Comparison of ENCODE assay signal across 20 cellular contexts in the genomic region with DNA sequence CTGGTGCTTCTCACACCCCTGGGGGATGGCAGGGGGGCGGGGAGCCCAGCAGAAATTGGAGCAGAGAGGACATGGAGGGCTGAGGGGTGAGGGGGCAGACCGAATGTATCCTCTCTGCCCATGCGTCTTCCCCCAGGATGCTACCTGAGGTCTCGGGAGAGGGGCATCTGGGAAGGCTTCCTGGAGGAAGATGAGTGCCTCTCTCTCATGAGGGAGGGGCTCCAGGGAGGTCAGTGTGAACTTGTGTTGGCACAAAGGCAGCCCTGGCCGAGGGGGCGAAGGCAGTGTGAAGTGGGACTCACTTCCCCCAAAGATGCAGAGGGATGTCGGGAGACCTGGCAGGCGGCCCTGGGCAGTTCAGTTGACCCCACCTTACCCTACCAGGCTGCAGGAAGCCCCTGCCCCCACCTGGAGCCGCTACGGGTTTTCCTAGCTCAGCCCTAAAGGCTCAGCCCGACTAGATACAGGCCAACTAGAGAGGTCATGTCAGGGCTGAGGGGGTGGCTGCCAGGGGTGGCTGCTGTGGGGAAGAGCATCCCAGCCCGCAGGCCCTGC. TPM values are rescaled to one million over a fixed set of nuclear protein-coding genes. Genes with fewer than 3 reads are reported as not detected.
DNase-seq lines count a peak whose midpoint lies in the region; ATAC-seq, FAIRE-seq and TF ChIP-seq lines count a peak whose summit lies in the region.
"Had no signal": no experiment of that assay in that cellular context is flagged by ENCODE, and none has a peak within 500 bp of the region (broad histone marks: within the 10 kb centered on the region; RNA-seq: fewer than 3 reads in every experiment).

No MANE protein-coding gene starts in this region.

- H3K9me3 ChIP-seq in K562 (replicated peaks; ENCODE audit: control insufficient read depth, insufficient read depth, low read depth, low read length) (no peaks in the 10 kb centered on the region), BE2C (no peaks in the 10 kb centered on the region)

- no peak overlapping the region for H3K27ac Mint-ChIP-seq in osteocyte (ENCODE audit: unreplicated experiment)
- H3K27ac Mint-ChIP-seq in GM23338 = no peak overlapping the region

- H3K9ac ChIP-seq in K562 (ENCODE audit: insufficient read depth in 1 of 2, low read depth in 2 of 2, low read length in 2 of 2) = no peak overlapping the region
- H3K9ac ChIP-seq: KMS-11 had no signal

- peak; percentile 11 for DNase-seq in GM03348 (ENCODE audit: low spot score)
- DNase-seq in K562 (ENCODE audit: extremely low read depth in 1 of 4, low spot score in 3 of 4) = no peak
- peak; percentile 81 for DNase-seq in osteocyte (ENCODE audit: extremely low spot score, unreplicated experiment)
- no peak for DNase-seq in GM23338 (ENCODE audit: low spot score)
- DNase-seq in BE2C = no peak
- DNase-seq: AML-193, DMS79 treated with DMSO at 0.1 percent for 48 hours, HCEC 1CT, NCI-H1417, NCI-H187, NCI-H2227 treated with DMSO at 0.1 percent for 48 hours, NCI-H510A treated with DMSO at 0.1 percent for 48 hours, NCI-H774, SIG-M5 had no signal

- TF ChIP-seq EP300 in K562 (IDR thresholded peaks at IDR 0.05; ENCODE audit: low read length) = no peak

- H4K20me1 ChIP-seq in K562 (replicated peaks; ENCODE audit: control insufficient read depth, insufficient read depth, low read length) = peaks cover 12% of the 10 kb centered on the region; the same call in 1 of the 2 replicates
- no peaks in the 10 kb centered on the region for H4K20me1 ChIP-seq in GM23338 (replicated peaks; ENCODE audit: insufficient read depth)

- FAIRE-seq in K562 (lab: Jason Lieb, UNC) = no peak

- H3F3A ChIP-seq in GM23338 (replicated peaks; ENCODE audit: low read depth) = no peaks in the 10 kb centered on the region

- no peak overlapping the region for H3K4me3 ChIP-seq in K562
- H3K4me3 ChIP-seq in GM23338 = no peak overlapping the region
- no peak overlapping the region for H3K4me3 ChIP-seq in BE2C (ENCODE audit: low read depth, low read length)

- H3K4me1 Mint-ChIP-seq in osteocyte (ENCODE audit: unreplicated experiment) = no peaks in the 10 kb centered on the region
- peaks cover 3% of the 10 kb centered on the region; the same call in 1 of the 3 replicates for H3K4me1 Mint-ChIP-seq in GM23338

- in situ Hi-C loops in K562 (cut with MboI) = no loop called here

- H3K4me2 ChIP-seq in K562 (ENCODE audit: insufficient read depth, low read length) = no peak overlapping the region
- no peak overlapping the region for H3K4me2 ChIP-seq in GM23338
- H3K4me2 ChIP-seq: KMS-11 had no signal

- ATAC-seq in K562 = no peak
- ATAC-seq in GM23338 = no peak
- ATAC-seq in GM19035 (IDR thresholded peaks at IDR 0.05; ENCODE audit: unreplicated experiment) = no peak
- no peak for ATAC-seq in HG03108 (IDR thresholded peaks at IDR 0.05; ENCODE audit: unreplicated experiment)
- ATAC-seq: SK-N-SH treated with all-trans-retinoic acid at 6 μM for 48 hours had no signal

- intact Hi-C loops in K562 (cut with micrococcal nuclease) = no loop called here

- H3K27ac ChIP-seq in C4-2B (peak overlapping the region; percentile 1; the same call in 1 of the 2 replicates), K562 (ENCODE audit: extremely low read depth, low read depth, low read length) (no peak overlapping the region), GM23338 (ENCODE audit: low read depth) (no peak overlapping the region)
- H3K27ac ChIP-seq: KMS-11 had no signal

- H3K36me3 Mint-ChIP-seq in osteocyte (ENCODE audit: unreplicated experiment) = no peaks in the 10 kb centered on the region
- no peaks in the 10 kb centered on the region for H3K36me3 Mint-ChIP-seq in GM23338 (ENCODE audit: low read depth)

- TF ChIP-seq RAD21 in K562 (CRISPR knock-in tag; conservative IDR thresholded peaks at IDR 0.05 in 1 of 2, IDR thresholded peaks at IDR 0.05 in 1 of 2) = no peak

- BruUV-seq in K562 (replicated peaks; lab: Mats Ljungman, UMichigan) = no TSS peak

- 0% methylated on average over 12 of the region's 12 CpGs for WGBS in K562 (ENCODE audit: insufficient coverage, low coverage, missing lambda C conversion rate)

- no peaks in the 10 kb centered on the region for H3K9me2 ChIP-seq in GM23338 (ENCODE audit: insufficient read depth)

- H3K36me3 ChIP-seq in K562 (ENCODE audit: control insufficient read depth, insufficient read depth, low read length) = no peaks in the 10 kb centered on the region
- H3K36me3 ChIP-seq in GM23338 (ENCODE audit: insufficient read depth) = no peaks in the 10 kb centered on the region
- no peaks in the 10 kb centered on the region for H3K36me3 ChIP-seq in BE2C

- H3K4me3 Mint-ChIP-seq in osteocyte (ENCODE audit: unreplicated experiment) (no peak overlapping the region), GM23338 (no peak overlapping the region)

- no peak overlapping the region for H2AFZ ChIP-seq in K562 (ENCODE audit: low read depth, low read length)
- no peak overlapping the region for H2AFZ ChIP-seq in GM23338

- H3K79me2 ChIP-seq in K562 (ENCODE audit: control insufficient read depth, insufficient read depth, low read length) (no peaks in the 10 kb centered on the region), GM23338 (replicated peaks; ENCODE audit: insufficient read depth) (no peaks in the 10 kb centered on the region)

- H3K27me3 Mint-ChIP-seq in osteocyte (ENCODE audit: unreplicated experiment) = peaks cover 17% of the 10 kb centered on the region
- peaks cover 12% of the 10 kb centered on the region for H3K27me3 Mint-ChIP-seq in GM23338 (ENCODE audit: insufficient read depth, low read depth, poor library complexity)

- POLR2A ChIA-PET in K562 (lab: Yijun Ruan, JAX) = no interaction called here

- TF ChIP-seq CTCF in C4-2B (conservative IDR thresholded peaks at IDR 0.05) (no peak), K562 (IDR thresholded peaks at IDR 0.05 in 2 of 3, conservative IDR thresholded peaks at IDR 0.05 in 1 of 3; ENCODE audit: insufficient read depth in 2 of 3, low read depth in 1 of 3, low read length in 3 of 3) (no peak), osteocyte (IDR thresholded peaks at IDR 0.05) (no peak), GM23338 (conservative IDR thresholded peaks at IDR 0.05; ENCODE audit: low read depth in 2 of 2) (no peak), BE2C (IDR thresholded peaks at IDR 0.05; ENCODE audit: low read depth, low read length) (no peak)

- H3K9me1 ChIP-seq in K562 (ENCODE audit: control insufficient read depth, insufficient read depth, low read length) = no peaks in the 10 kb centered on the region

- TF ChIP-seq POLR2A in K562 (conservative IDR thresholded peaks at IDR 0.05) = no peak

- CTCF ChIA-PET in K562 (lab: Yijun Ruan, JAX; ENCODE audit: low intra/inter-chr PET ratio) = no interaction called here

- no peaks in the 10 kb centered on the region for H3K9me3 Mint-ChIP-seq in osteocyte (ENCODE audit: unreplicated experiment)
- no peaks in the 10 kb centered on the region for H3K9me3 Mint-ChIP-seq in GM23338

- H3K4me1 ChIP-seq in K562 (replicated peaks in 1 of 2; ENCODE audit: control insufficient read depth in 2 of 2, insufficient read depth in 2 of 2, low read length in 2 of 2) (peaks cover 0 to 41% of the 10 kb centered on the region in 2 experiments; a peak in 1 of 5 replicates), GM23338 (ENCODE audit: insufficient read depth) (no peaks in the 10 kb centered on the region), BE2C (no peaks in the 10 kb centered on the region)

- H3K27me3 ChIP-seq in K562 (ENCODE audit: control insufficient read depth in 2 of 2, insufficient read depth in 2 of 2, low read length in 2 of 2) (peaks cover 32 to 79% of the 10 kb centered on the region in 2 experiments), GM23338 (ENCODE audit: insufficient read depth) (no peaks in the 10 kb centered on the region), BE2C (no peaks in the 10 kb centered on the region)

RNA-seq across cellular contexts. Expression of gene ASCL2, which starts 10.4 kb away (rescaled TPM):
- total RNA-seq in K562 (2011; cell fraction: chromatin; rRNA removed; ENCODE audit: low replicate concordance) = 0.25 and 0.30 TPM in 2 replicates
- total RNA-seq in K562 (2011; cell fraction: nucleolus; rRNA removed) = 0.79 and 0.83 TPM in 2 replicates
- 0.22 and 0.31 TPM in 2 replicates for total RNA-seq in K562 (2011; cell fraction: nucleoplasm; rRNA removed)
- 1.4 and 1.7 TPM in 2 replicates for total RNA-seq in K562 (2014; rRNA removed)
- 0.11 TPM in 1 of 2 replicates, not detected in the other for total RNA-seq in K562 (2014; rRNA removed; fragmentation: Illumina TruSeq; extraction: Trizol)
- total RNA-seq in K562 (2015; rRNA removed; fragmentation: Illumina TruSeq; extraction: Trizol) = 0.36 and 0.53 TPM in 2 replicates
- 1.1 and 1.2 TPM in 2 replicates for total RNA-seq in K562 (2021)
- polyA plus RNA-seq in K562 (2011; rRNA removed) = 0.07 and 0.15 TPM in 2 replicates
- polyA plus RNA-seq in K562 (2011; cell fraction: cytosol; rRNA removed) = 0.15 and 1.7 TPM in 2 replicates
- 0.13 and 0.40 TPM in 2 replicates for polyA plus RNA-seq in K562 (2011; cell fraction: nucleus; rRNA removed)
- 0.93 and 1.0 TPM in 2 replicates for polyA plus RNA-seq in K562 (2012)
- polyA plus RNA-seq in K562 (2014; fragmentation: Illumina TruSeq; extraction: Trizol) = 0.12 and 0.26 TPM in 2 replicates
- not detected for polyA plus RNA-seq in K562 (2014; fragmentation: Nextera tagmentation; extraction: Ambion mirVana)
- 0.76 and 1.4 TPM in 2 replicates for polyA plus RNA-seq in K562 (2014; rRNA removed)
- not detected in 2 replicates for polyA minus RNA-seq in K562 (2011; rRNA and poly(A)+ RNA removed)
- polyA minus RNA-seq in K562 (2011; cell fraction: cytosol; rRNA and poly(A)+ RNA removed) = not detected in 2 replicates
- 0.22 and 0.27 TPM in 2 replicates for polyA minus RNA-seq in K562 (2011; cell fraction: nucleus; rRNA and poly(A)+ RNA removed)
- not detected in 2 replicates for total RNA-seq in osteocyte
- total RNA-seq in GM23338 (2014; rRNA removed; shearing (Covaris generic)) = 1.6 and 2.6 TPM in 2 replicates
- 0.57 and 0.73 TPM in 2 replicates for polyA plus RNA-seq in GM23338 (2016; fragmentation: Nextera tagmentation; extraction: Ambion mirVana)
- not detected for polyA plus RNA-seq in BE2C (2012; ENCODE audit: insufficient read depth, insufficient read length, low read depth)
- total RNA-seq: OCI-LY7 had no signal

RNA-seq across cellular contexts. Expression of gene C11orf21, which starts 41.7 kb away (rescaled TPM):
- 1.6 and 4.7 TPM in 2 replicates for total RNA-seq in K562 (2011; cell fraction: chromatin; rRNA removed; ENCODE audit: low replicate concordance)
- 2.4 and 3.5 TPM in 2 replicates for total RNA-seq in K562 (2011; cell fraction: nucleolus; rRNA removed)
- 1.5 and 3.1 TPM in 2 replicates for total RNA-seq in K562 (2011; cell fraction: nucleoplasm; rRNA removed)
- total RNA-seq in K562 (2014; rRNA removed) = 1.3 and 2.0 TPM in 2 replicates
- 0.64 and 0.65 TPM in 2 replicates for total RNA-seq in K562 (2014; rRNA removed; fragmentation: Illumina TruSeq; extraction: Trizol)
- total RNA-seq in K562 (2015; rRNA removed; fragmentation: Illumina TruSeq; extraction: Trizol) = 2.3 and 2.5 TPM in 2 replicates
- total RNA-seq in K562 (2021) = 2.1 and 2.6 TPM in 2 replicates
- 1.2 and 2.1 TPM in 2 replicates for polyA plus RNA-seq in K562 (2011; rRNA removed)
- polyA plus RNA-seq in K562 (2011; cell fraction: cytosol; rRNA removed) = 0.91 and 2.0 TPM in 2 replicates
- polyA plus RNA-seq in K562 (2011; cell fraction: nucleus; rRNA removed) = 5.5 and 14.3 TPM in 2 replicates
- 4.3 and 4.5 TPM in 2 replicates for polyA plus RNA-seq in K562 (2012)
- polyA plus RNA-seq in K562 (2014; fragmentation: Illumina TruSeq; extraction: Trizol) = 1.0 and 1.3 TPM in 2 replicates
- polyA plus RNA-seq in K562 (2014; fragmentation: Nextera tagmentation; extraction: Ambion mirVana) = under 1 TPM; 0.10 to 0.15 TPM
- polyA plus RNA-seq in K562 (2014; rRNA removed) = 2.0 and 2.1 TPM in 2 replicates
- 0.99 and 1.0 TPM in 2 replicates for polyA minus RNA-seq in K562 (2011; rRNA and poly(A)+ RNA removed)
- 1.4 TPM in 1 of 2 replicates, not detected in the other for polyA minus RNA-seq in K562 (2011; cell fraction: cytosol; rRNA and poly(A)+ RNA removed)
- polyA minus RNA-seq in K562 (2011; cell fraction: nucleus; rRNA and poly(A)+ RNA removed) = 2.4 and 3.4 TPM in 2 replicates
- 0.16 TPM in 1 of 2 replicates, not detected in the other for total RNA-seq in osteocyte
- total RNA-seq in GM23338 (2014; rRNA removed; shearing (Covaris generic)) = not detected in 2 replicates
- not detected in 2 replicates for polyA plus RNA-seq in GM23338 (2016; fragmentation: Nextera tagmentation; extraction: Ambion mirVana)
- not detected for polyA plus RNA-seq in BE2C (2012; ENCODE audit: insufficient read depth, insufficient read length, low read depth)

RNA-seq across cellular contexts. Expression of gene TSPAN32, which starts 41.8 kb away (rescaled TPM):
- 8.4 and 16.2 TPM in 2 replicates for total RNA-seq in K562 (2011; cell fraction: chromatin; rRNA removed; ENCODE audit: low replicate concordance)
- 7.1 and 8.5 TPM in 2 replicates for total RNA-seq in K562 (2011; cell fraction: nucleolus; rRNA removed)
- 4.3 and 5.9 TPM in 2 replicates for total RNA-seq in K562 (2011; cell fraction: nucleoplasm; rRNA removed)
- total RNA-seq in K562 (2014; rRNA removed) = 3.0 and 3.4 TPM in 2 replicates
- total RNA-seq in K562 (2014; rRNA removed; fragmentation: Illumina TruSeq; extraction: Trizol) = 0.86 and 1.4 TPM in 2 replicates
- 2.6 TPM in 2 replicates for total RNA-seq in K562 (2015; rRNA removed; fragmentation: Illumina TruSeq; extraction: Trizol)
- 4.8 and 5.9 TPM in 2 replicates for total RNA-seq in K562 (2021)
- polyA plus RNA-seq in K562 (2011; rRNA removed) = 4.2 and 9.4 TPM in 2 replicates
- 4.4 and 6.2 TPM in 2 replicates for polyA plus RNA-seq in K562 (2011; cell fraction: cytosol; rRNA removed)
- 68.0 and 78.0 TPM in 2 replicates for polyA plus RNA-seq in K562 (2011; cell fraction: nucleus; rRNA removed)
- polyA plus RNA-seq in K562 (2012) = 8.2 and 19.1 TPM in 2 replicates
- 0.79 and 2.8 TPM in 2 replicates for polyA plus RNA-seq in K562 (2014; fragmentation: Illumina TruSeq; extraction: Trizol)
- polyA plus RNA-seq in K562 (2014; fragmentation: Nextera tagmentation; extraction: Ambion mirVana) = under 1 TPM; 0.21 to 0.57 TPM
- polyA plus RNA-seq in K562 (2014; rRNA removed) = 3.3 and 7.3 TPM in 2 replicates
- polyA minus RNA-seq in K562 (2011; rRNA and poly(A)+ RNA removed) = 0.77 and 0.90 TPM in 2 replicates
- 1.4 and 3.4 TPM in 2 replicates for polyA minus RNA-seq in K562 (2011; cell fraction: cytosol; rRNA and poly(A)+ RNA removed)
- 10.0 and 10.3 TPM in 2 replicates for polyA minus RNA-seq in K562 (2011; cell fraction: nucleus; rRNA and poly(A)+ RNA removed)
- 0.76 and 1.2 TPM in 2 replicates for total RNA-seq in osteocyte
- not detected in 2 replicates for total RNA-seq in GM23338 (2014; rRNA removed; shearing (Covaris generic))
- polyA plus RNA-seq in GM23338 (2016; fragmentation: Nextera tagmentation; extraction: Ambion mirVana) = not detected in 2 replicates
- 3.5 TPM for polyA plus RNA-seq in BE2C (2012; ENCODE audit: insufficient read depth, insufficient read length, low read depth)

Comparison
In these comparisons a context has a peak if more than half of its experiments do, and no peak if none do; other contexts are left out.
1. DNase-seq: peak in GM03348 (single experiment) and osteocyte (single experiment); none in K562 (0 of 4), GM23338 (single experiment) and BE2C (single experiment).